ENCODE assay signal across 27 cellular contexts in the genomic region with DNA sequence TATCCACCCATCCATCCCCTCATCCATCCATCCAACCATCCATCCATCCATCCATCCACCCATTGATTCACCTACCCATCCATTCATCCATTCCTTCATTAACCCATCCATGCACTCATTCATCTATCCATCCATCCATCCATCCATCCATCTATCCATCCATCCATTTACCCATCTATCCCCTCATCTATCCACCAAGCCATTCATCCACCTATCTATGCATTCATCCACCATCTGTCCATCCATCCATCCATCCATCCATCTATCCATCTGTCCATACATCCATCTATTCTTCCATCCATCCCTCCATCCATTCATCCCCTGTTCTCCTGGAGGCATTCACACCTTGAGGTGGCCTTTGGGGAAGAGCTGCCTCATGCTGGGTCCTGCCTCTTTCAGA.
"Had no signal": no experiment of that assay in that cellular context is flagged by ENCODE, and none has a peak within 500 bp of the region (broad histone marks: within the 10 kb centered on the region; RNA-seq: fewer than 3 reads in every experiment).

No MANE protein-coding gene starts in this region.

- H3K27ac ChIP-seq: adrenal gland, epithelial cell of prostate had no signal

- ATAC-seq: activated CD4-positive, alpha-beta T cell treated with anti-CD3 and anti-CD28 coated beads for 36 hours; activated CD8-positive, alpha-beta memory T cell treated with anti-CD3 and anti-CD28 coated beads, Interleukin-2, amount 10 ng/mL, durations not matched to agents 7 days and 5 days; activated CD8-positive, alpha-beta T cell treated with anti-CD3 and anti-CD28 coated beads, Interleukin-2, amount 10 ng/mL, durations not matched to agents 7 days and 5 days; activated naive CD8-positive, alpha-beta T cell treated with anti-CD3 and anti-CD28 coated beads, Interleukin-2, amount 50 U/mL, for 24 hours; body of pancreas; gastroesophageal sphincter; heart right ventricle had no signal

- FAIRE-seq: colon, endometrium, endothelial cell of umbilical vein had no signal

- DNase-seq: activated CD4-positive, alpha-beta memory T cell treated with anti-CD3 and anti-CD28 coated beads for 36 hours; activated CD4-positive, alpha-beta T cell treated with anti-CD3 and anti-CD28 coated beads for 36 hours; activated CD4-positive, alpha-beta T cell treated with anti-CD3 and anti-CD28 coated beads, Interleukin-2, amount 10 ng/mL, durations not matched to agents 24 days and 14 days; activated CD4-positive, CD25-positive, alpha-beta regulatory T cell; activated CD4-positive, CD25-positive, alpha-beta regulatory T cell treated with anti-CD3 and anti-CD28 coated beads, Interleukin-2, amount 50 U/mL, for 72 hours; activated CD8-positive, alpha-beta memory T cell treated with anti-CD3 and anti-CD28 coated beads, Interleukin-2, amount 10 ng/mL, durations not matched to agents 7 days and 5 days; activated CD8-positive, alpha-beta memory T cell treated with anti-CD3 and anti-CD28 coated beads, Interleukin-2, amount 50 U/mL, for 4 hours; activated CD8-positive, alpha-beta T cell treated with anti-CD3 and anti-CD28 coated beads, Interleukin-2, amount 10 ng/mL, durations not matched to agents 7 days and 5 days; activated effector memory CD4-positive, alpha-beta T cell treated with anti-CD3 and anti-CD28 coated beads, Interleukin-2, amount 50 U/mL, for 16 hours; activated naive CD4-positive, alpha-beta T cell treated with anti-CD3 and anti-CD28 coated beads for 36 hours; activated naive CD8-positive, alpha-beta T cell treated with anti-CD3 and anti-CD28 coated beads for 36 hours; activated naive CD8-positive, alpha-beta T cell treated with anti-CD3 and anti-CD28 coated beads, Interleukin-2, amount 50 U/mL, for 24 hours; activated T-cell treated with anti-CD3 and anti-CD28 coated beads, Interleukin-2, amount 50 U/mL, for 1 hour; activated T-cell treated with anti-CD3 and anti-CD28 coated beads, Interleukin-2, amount 50 U/mL, for 48 hours; adrenal gland; body of pancreas; caudate nucleus; effector CD8-positive, alpha-beta T cell; esophagus squamous epithelium; foreskin melanocyte; heart right ventricle; T-helper 2 cell had no signal

- H3K4me3 ChIP-seq: adrenal gland, body of pancreas, gastroesophageal sphincter, heart right ventricle had no signal
